In genomic region chr2:156590313-156590712, GRCh38 we compare ENCODE assay signal across 9 cellular contexts.
"Had no signal": no experiment of that assay in that cellular context is flagged by ENCODE, and none has a peak within 500 bp of the region (broad histone marks: within the 10 kb centered on the region; RNA-seq: fewer than 3 reads in every experiment).

No MANE protein-coding gene starts in this region.

- H3K4me3 ChIP-seq: esophagus squamous epithelium, left ventricle myocardium inferior, lower lobe of right lung, pancreas, spleen, testis, transverse colon had no signal

- DNase-seq: esophagus squamous epithelium; left ventricle myocardium inferior; lower lobe of right lung; occipital lobe; spleen; stimulated activated naive B cell treated with anti-CD40 and anti-IgM and Interleukin-4, amounts not matched to agents 10 μg/mL and 1 μg/mL and 100 μg/mL, for 72 hours had no signal

- H3K27ac ChIP-seq: esophagus squamous epithelium, left ventricle myocardium inferior, lower lobe of right lung, pancreas, spleen, testis, transverse colon had no signal

- H3K36me3 ChIP-seq: left ventricle myocardium inferior, lower lobe of right lung, pancreas, transverse colon had no signal

- H3K9me3 ChIP-seq: esophagus squamous epithelium, left ventricle myocardium inferior, lower lobe of right lung, pancreas, spleen, testis, transverse colon had no signal

- H3K4me1 ChIP-seq: lower lobe of right lung, pancreas, testis had no signal

- H3K27me3 ChIP-seq: esophagus squamous epithelium, pancreas, spleen, testis, transverse colon had no signal
